In the genomic region with DNA sequence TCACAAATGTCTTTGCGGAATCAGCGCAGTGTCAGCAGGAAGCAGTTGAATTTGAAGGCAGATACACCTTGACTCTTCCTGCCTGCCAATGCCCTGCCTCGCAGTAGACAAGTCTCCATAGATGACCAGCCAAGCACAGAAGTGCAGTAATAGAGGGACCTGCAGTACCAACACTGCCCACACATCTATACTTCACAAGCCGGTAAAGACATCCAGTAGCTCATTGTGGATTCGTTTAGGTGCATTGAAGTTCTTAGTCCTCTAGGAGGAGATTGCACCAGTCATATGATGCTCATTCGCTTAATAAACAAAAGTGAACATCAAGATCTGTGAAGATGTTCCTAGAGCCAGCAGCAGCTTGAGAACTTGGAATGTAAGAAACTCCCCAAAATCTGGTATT, we compare ENCODE assay signal across 8 cellular contexts.
DNase-seq lines count a peak whose midpoint lies in the region; ATAC-seq and TF ChIP-seq lines count a peak whose summit lies in the region.

No MANE protein-coding gene starts in this region.

- DNase-seq in cardiac fibroblast (ENCODE audit: low read depth in 2 of 2) (peak in 1 of 2 donors; percentile 29), nucleus accumbens (lab: John Stamatoyannopoulos, UW) (no peak), GM19238 (ENCODE audit: insufficient read length, low spot score) (no peak)
- no peak for DNase-seq in stimulated activated naive CD8-positive, alpha-beta T cell treated with anti-CD3 and anti-CD28 coated beads, Interleukin-15, Interleukin-2, amounts not matched to agents 100 U/mL and 50 U/mL, for 24 hours
- DNase-seq in activated CD8-positive, alpha-beta memory T cell treated with anti-CD3 and anti-CD28 coated beads for 24 hours, result no peak

- TF ChIP-seq CTCF in GM12872 (IDR thresholded peaks at IDR 0.05; ENCODE audit: insufficient read depth, low read depth, low read length) (peak; percentile 72), cardiac fibroblast (IDR thresholded peaks at IDR 0.05; ENCODE audit: low read depth, low read length) (peak; percentile 24)

- no peak overlapping the region for H3K4me3 ChIP-seq in cardiac fibroblast (replicated peaks in 1 of 2; ENCODE audit: low read depth in 2 of 2, low read length in 2 of 2)

- peak; percentile 72 for ATAC-seq in GM21390 (IDR thresholded peaks at IDR 0.05; ENCODE audit: unreplicated experiment)
- ATAC-seq in HG03521 (IDR thresholded peaks at IDR 0.05; ENCODE audit: unreplicated experiment), result peak; percentile 95
- peak; percentile 43 for ATAC-seq in stimulated activated naive CD8-positive, alpha-beta T cell treated with anti-CD3 and anti-CD28 coated beads, Interleukin-15, Interleukin-2, amounts not matched to agents 100 U/mL and 50 U/mL, for 24 hours

Comparison
In these comparisons a context has a peak if more than half of its experiments do, and no peak if none do; other contexts are left out.
1. ATAC-seq: peak in every context shown above with its lines; median percentile 95 in HG03521; 72 in GM21390; 43 in stimulated activated naive CD8-positive, alpha-beta T cell treated with anti-CD3 and anti-CD28 coated beads, Interleukin-15, Interleukin-2, amounts not matched to agents 100 U/mL and 50 U/mL, for 24 hours.